ENCODE assay signal across 9 cellular contexts in genomic region chr12:89162704-89163261, GRCh38.
A peak's percentile ranks its signal among the peaks of the same experiment; 100 is the strongest.
DNase-seq lines count a peak whose midpoint lies in the region; ATAC-seq and TF ChIP-seq lines count a peak whose summit lies in the region.
"Had no signal": no experiment of that assay in that cellular context is flagged by ENCODE, and none has a peak within 500 bp of the region (broad histone marks: within the 10 kb centered on the region; RNA-seq: fewer than 3 reads in every experiment).

No MANE protein-coding gene starts in this region.

- H3K4me3 ChIP-seq in colonic mucosa (no peak overlapping the region), mucosa of rectum (ENCODE audit: low read length in 2 of 2) (no peak overlapping the region), subcutaneous abdominal adipose tissue (ENCODE audit: low read depth in 1 of 5, low read length in 5 of 5) (no peak overlapping the region)

- peaks cover 2% of the 10 kb centered on the region for H3K36me3 Mint-ChIP-seq in T-helper 2 cell treated with Interferon-gamma antibody and Interleukin-4, amounts not matched to agents 5 μg/mL and 100 μg/mL, for 36 hours (ENCODE audit: low read depth)
- H3K36me3 Mint-ChIP-seq: activated naive CD4-positive, alpha-beta T cell treated with anti-CD3 and anti-CD28 coated beads, Interleukin-2, amount 50 U/mL, for 24 hours had no signal

- H3K36me3 ChIP-seq in colonic mucosa (no peaks in the 10 kb centered on the region), mucosa of rectum (ENCODE audit: control insufficient read depth in 2 of 2, insufficient read depth in 2 of 2, low read length in 2 of 2) (no peaks in the 10 kb centered on the region), subcutaneous abdominal adipose tissue (ENCODE audit: control insufficient read depth in 5 of 5, insufficient read depth in 5 of 5, low read length in 5 of 5) (no peaks in the 10 kb centered on the region)

- no peaks in the 10 kb centered on the region for H3K4me1 ChIP-seq in colonic mucosa
- H3K4me1 ChIP-seq in mucosa of rectum (ENCODE audit: control insufficient read depth in 2 of 2, insufficient read depth in 2 of 2, low read length in 2 of 2) = no peaks in the 10 kb centered on the region
- H3K4me1 ChIP-seq in subcutaneous abdominal adipose tissue (ENCODE audit: control insufficient read depth in 5 of 5, insufficient read depth in 5 of 5, low read length in 5 of 5) = peaks cover 10 to 56% (median 44%) of the 10 kb centered on the region in 5 donors

- H3K9ac ChIP-seq in colonic mucosa (ENCODE audit: low read depth in 2 of 2, low read length in 2 of 2) (no peak overlapping the region), mucosa of rectum (ENCODE audit: low read depth in 1 of 2, low read length in 2 of 2) (no peak overlapping the region), subcutaneous abdominal adipose tissue (ENCODE audit: low read length in 5 of 5) (peak overlapping the region in 3 of 5 donors; percentile 2 to 63 (median 24))

- H3K4me3 Mint-ChIP-seq in T-helper 2 cell treated with Interferon-gamma antibody and Interleukin-4, amounts not matched to agents 5 μg/mL and 100 μg/mL, for 36 hours = no peak overlapping the region
- H3K4me3 Mint-ChIP-seq: activated naive CD4-positive, alpha-beta T cell treated with anti-CD3 and anti-CD28 coated beads, Interleukin-2, amount 50 U/mL, for 24 hours had no signal

- intact Hi-C loops in colonic mucosa (cut with DNase I) = no loop called here

- ATAC-seq in HG02610 (IDR thresholded peaks at IDR 0.05; ENCODE audit: unreplicated experiment) (peak; percentile 71), GM21515 (IDR thresholded peaks at IDR 0.05; ENCODE audit: unreplicated experiment) (no peak)

- H3K27me3 ChIP-seq in colonic mucosa = no peaks in the 10 kb centered on the region
- H3K27me3 ChIP-seq in mucosa of rectum (ENCODE audit: control insufficient read depth in 2 of 2, insufficient read depth in 2 of 2, low read length in 2 of 2) = no peaks in the 10 kb centered on the region
- H3K27me3 ChIP-seq in subcutaneous abdominal adipose tissue (ENCODE audit: control insufficient read depth in 5 of 5, insufficient read depth in 4 of 5, low read length in 5 of 5) = no peaks in the 10 kb centered on the region

- peaks cover 25% of the 10 kb centered on the region for H3K4me1 Mint-ChIP-seq in T-helper 2 cell treated with Interferon-gamma antibody and Interleukin-4, amounts not matched to agents 5 μg/mL and 100 μg/mL, for 36 hours (ENCODE audit: low read depth)

- H3K27ac ChIP-seq in colonic mucosa = peak overlapping the region; percentile 57
- peak overlapping the region; percentile 8 to 59 for H3K27ac ChIP-seq in mucosa of rectum (ENCODE audit: low read depth in 2 of 2, low read length in 2 of 2)
- peak overlapping the region; percentile 96 for H3K27ac ChIP-seq in subcutaneous abdominal adipose tissue (ENCODE audit: low read depth, low read length)

- H3K9me3 ChIP-seq in colonic mucosa = no peaks in the 10 kb centered on the region
- H3K9me3 ChIP-seq in mucosa of rectum (ENCODE audit: control insufficient read depth in 2 of 2, low read length in 2 of 2) = no peaks in the 10 kb centered on the region
- no peaks in the 10 kb centered on the region for H3K9me3 ChIP-seq in subcutaneous abdominal adipose tissue (ENCODE audit: control insufficient read depth in 5 of 5, low read length in 5 of 5)

- H3K27ac Mint-ChIP-seq in T-helper 2 cell treated with Interferon-gamma antibody and Interleukin-4, amounts not matched to agents 5 μg/mL and 100 μg/mL, for 36 hours = no peak overlapping the region
- H3K27ac Mint-ChIP-seq: activated naive CD4-positive, alpha-beta T cell treated with anti-CD3 and anti-CD28 coated beads, Interleukin-2, amount 50 U/mL, for 24 hours had no signal

- no peak for TF ChIP-seq CTCF in colonic mucosa (IDR thresholded peaks at IDR 0.05)

- no peaks in the 10 kb centered on the region for H3K9me3 Mint-ChIP-seq in T-helper 2 cell treated with Interferon-gamma antibody and Interleukin-4, amounts not matched to agents 5 μg/mL and 100 μg/mL, for 36 hours
- H3K9me3 Mint-ChIP-seq: activated naive CD4-positive, alpha-beta T cell treated with anti-CD3 and anti-CD28 coated beads, Interleukin-2, amount 50 U/mL, for 24 hours had no signal

- peak; percentile 98 for DNase-seq in A172 (ENCODE audit: low spot score)
- peak; percentile 85 for DNase-seq in T-helper 2 cell treated with Interferon-gamma antibody and Interleukin-4, amounts not matched to agents 5 μg/mL and 100 μg/mL, for 36 hours (ENCODE audit: low spot score)
- DNase-seq in colonic mucosa = peak; percentile 53
- DNase-seq in NCI-H2171 (lab: John Stamatoyannopoulos, UW) = no peak

- no peaks in the 10 kb centered on the region for H3K27me3 Mint-ChIP-seq in T-helper 2 cell treated with Interferon-gamma antibody and Interleukin-4, amounts not matched to agents 5 μg/mL and 100 μg/mL, for 36 hours (ENCODE audit: low read depth)
- H3K27me3 Mint-ChIP-seq: activated naive CD4-positive, alpha-beta T cell treated with anti-CD3 and anti-CD28 coated beads, Interleukin-2, amount 50 U/mL, for 24 hours had no signal

Comparison
In these comparisons a context has a peak if more than half of its experiments do, and no peak if none do; other contexts are left out.
1. H3K27ac ChIP-seq: peak in every context shown above with its lines; median percentile 96 in subcutaneous abdominal adipose tissue; 57 in colonic mucosa; 34 in mucosa of rectum.
2. H3K9ac ChIP-seq: peak in subcutaneous abdominal adipose tissue (3 of 5); none in colonic mucosa (0 of 2) and mucosa of rectum (0 of 2).